Comparison of ENCODE assay signal across 22 cellular contexts in the genomic region with DNA sequence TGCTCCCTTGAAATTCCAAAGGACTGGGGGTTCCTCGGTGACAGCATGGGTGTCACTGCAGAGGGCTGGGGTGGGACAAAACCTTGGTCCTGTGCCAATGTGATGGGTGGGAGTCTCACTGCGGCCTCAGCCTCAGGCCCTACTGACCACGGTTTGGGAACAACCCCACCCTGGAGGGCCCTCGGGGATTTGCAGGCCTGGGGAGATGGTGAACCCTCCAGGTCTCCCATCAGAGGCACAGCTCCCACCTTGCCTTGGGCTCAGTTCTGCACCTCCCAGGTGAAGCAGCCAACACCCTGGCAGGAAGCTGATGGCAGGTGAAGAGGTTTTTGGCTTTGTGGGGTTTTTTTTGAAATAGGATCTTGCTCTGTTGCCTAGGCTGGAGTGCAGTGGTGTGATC.
DNase-seq lines count a peak whose midpoint lies in the region; ATAC-seq and TF ChIP-seq lines count a peak whose summit lies in the region.
"Had no signal": no experiment of that assay in that cellular context is flagged by ENCODE, and none has a peak within 500 bp of the region (broad histone marks: within the 10 kb centered on the region; RNA-seq: fewer than 3 reads in every experiment).

No MANE protein-coding gene starts in this region.

- H3K27me3 ChIP-seq in aorta (ENCODE audit: control insufficient read depth in 1 of 2, insufficient read depth in 2 of 2, low read length in 1 of 2) = no peaks in the 10 kb centered on the region
- H3K27me3 ChIP-seq: BE2C; BLaER1 treated with 17β-estradiol and CSF1 and Interleukin-3, amounts not matched to agents 10 nM and 100 nM had no signal

- peak; percentile 62 for DNase-seq in cardiac septum (ENCODE audit: low spot score)
- DNase-seq in Right ventricle myocardium inferior (ENCODE audit: missing footprints) = no peak
- peak; percentile 54 for DNase-seq in chondrocyte (ENCODE audit: low spot score)
- no peak for DNase-seq in neural crest cell (ENCODE audit: low read depth, low spot score)
- peak; percentile 21 to 54 for DNase-seq in aorta
- no peak for DNase-seq in activated T-helper 1 cell treated with anti-CD3 and anti-CD28 coated beads, Interleukin-12 subunit alpha, Interleukin-12 subunit beta, Interleukin-2, Interleukin-4 antibody, amounts not matched to agents 30 ng/mL and 10 ng/mL and 1 ng/mL, durations not matched to agents 14 hours and 24 hours and 36 hours (ENCODE audit: low spot score)
- DNase-seq: 8988T; ACHN; AML-193; BE2C; Calu3; CD4-positive, alpha-beta memory T cell; COR-L47; DMS53; DMS79 treated with DMSO at 0.1 percent for 48 hours; GF-D8; GOT3; HFFc6 had no signal

- H3K27ac ChIP-seq in aorta (ENCODE audit: low read depth in 1 of 2, low read length in 2 of 2) = no peak overlapping the region
- H3K27ac ChIP-seq: A549; BLaER1 treated with 17β-estradiol and CSF1 and Interleukin-3, amounts not matched to agents 10 nM and 100 nM had no signal

- no peaks in the 10 kb centered on the region for H3K4me1 ChIP-seq in aorta (ENCODE audit: control insufficient read depth in 1 of 2, insufficient read depth in 2 of 2, low read length in 2 of 2)
- H3K4me1 ChIP-seq: A549, BE2C, HAP-1 had no signal

- no peaks in the 10 kb centered on the region for H3K9me3 Mint-ChIP-seq in chondrocyte (ENCODE audit: low read depth)
- H3K9me3 Mint-ChIP-seq in neural crest cell = no peaks in the 10 kb centered on the region
- no peaks in the 10 kb centered on the region for H3K9me3 Mint-ChIP-seq in activated T-helper 1 cell treated with anti-CD3 and anti-CD28 coated beads, Interleukin-12 subunit alpha, Interleukin-12 subunit beta, Interleukin-2, Interleukin-4 antibody, amounts not matched to agents 30 ng/mL and 10 ng/mL and 1 ng/mL, durations not matched to agents 14 hours and 24 hours and 36 hours
- H3K9me3 Mint-ChIP-seq: CD4-positive, alpha-beta memory T cell; HFFc6 had no signal

- H3K4me1 Mint-ChIP-seq in chondrocyte (ENCODE audit: low read depth) (no peaks in the 10 kb centered on the region), neural crest cell (peaks cover 4% of the 10 kb centered on the region)
- no peaks in the 10 kb centered on the region for H3K4me1 Mint-ChIP-seq in activated T-helper 1 cell treated with anti-CD3 and anti-CD28 coated beads, Interleukin-12 subunit alpha, Interleukin-12 subunit beta, Interleukin-2, Interleukin-4 antibody, amounts not matched to agents 30 ng/mL and 10 ng/mL and 1 ng/mL, durations not matched to agents 14 hours and 24 hours and 36 hours (ENCODE audit: low read depth)
- H3K4me1 Mint-ChIP-seq: CD4-positive, alpha-beta memory T cell had no signal

- no peaks in the 10 kb centered on the region for H3K9me3 ChIP-seq in aorta (ENCODE audit: control insufficient read depth, low read length)
- H3K9me3 ChIP-seq: A549; BE2C; BLaER1 treated with 17β-estradiol and CSF1 and Interleukin-3, amounts not matched to agents 10 nM and 100 nM; HAP-1 had no signal

- H3K4me3 ChIP-seq in aorta (ENCODE audit: low read length in 2 of 2) = no peak overlapping the region
- H3K4me3 ChIP-seq: A549; BLaER1 treated with 17β-estradiol and CSF1 and Interleukin-3, amounts not matched to agents 10 nM and 100 nM; HAP-1 had no signal

- no peak for TF ChIP-seq CTCF in chondrocyte (IDR thresholded peaks at IDR 0.05)
- TF ChIP-seq CTCF in neural crest cell (conservative IDR thresholded peaks at IDR 0.05) = no peak

- no peaks in the 10 kb centered on the region for H3K36me3 ChIP-seq in aorta (ENCODE audit: control insufficient read depth in 1 of 2, insufficient read depth in 2 of 2, low read length in 1 of 2)
- H3K36me3 ChIP-seq: BE2C; BLaER1 treated with 17β-estradiol and CSF1 and Interleukin-3, amounts not matched to agents 10 nM and 100 nM; HAP-1 had no signal

- H3K36me3 Mint-ChIP-seq in chondrocyte (ENCODE audit: low read depth) (no peaks in the 10 kb centered on the region), neural crest cell (ENCODE audit: low read depth) (no peaks in the 10 kb centered on the region)
- H3K36me3 Mint-ChIP-seq in activated T-helper 1 cell treated with anti-CD3 and anti-CD28 coated beads, Interleukin-12 subunit alpha, Interleukin-12 subunit beta, Interleukin-2, Interleukin-4 antibody, amounts not matched to agents 30 ng/mL and 10 ng/mL and 1 ng/mL, durations not matched to agents 14 hours and 24 hours and 36 hours (ENCODE audit: low read depth) = no peaks in the 10 kb centered on the region
- H3K36me3 Mint-ChIP-seq: CD4-positive, alpha-beta memory T cell had no signal

- intact Hi-C loops in cardiac septum (cut with DNase I) = no loop called here
- intact Hi-C loops in Right ventricle myocardium inferior (cut with DNase I) = no loop called here
- intact Hi-C loops in aorta (cut with DNase I) = no loop called here
- intact Hi-C loops in activated T-helper 1 cell treated with anti-CD3 and anti-CD28 coated beads, Interleukin-12 subunit alpha, Interleukin-12 subunit beta, Interleukin-2, Interleukin-4 antibody, amounts not matched to agents 30 ng/mL and 10 ng/mL and 1 ng/mL, durations not matched to agents 14 hours and 24 hours and 36 hours (cut with micrococcal nuclease) = no loop called here

- H3K27ac Mint-ChIP-seq in chondrocyte (ENCODE audit: unreplicated experiment) (no peak overlapping the region), neural crest cell (ENCODE audit: unreplicated experiment) (peak overlapping the region; percentile 27)
- no peak overlapping the region for H3K27ac Mint-ChIP-seq in activated T-helper 1 cell treated with anti-CD3 and anti-CD28 coated beads, Interleukin-12 subunit alpha, Interleukin-12 subunit beta, Interleukin-2, Interleukin-4 antibody, amounts not matched to agents 30 ng/mL and 10 ng/mL and 1 ng/mL, durations not matched to agents 14 hours and 24 hours and 36 hours
- H3K27ac Mint-ChIP-seq: CD4-positive, alpha-beta memory T cell; HFFc6 had no signal

- 78 to 94% methylated on average over 4 of the region's 4 CpGs for WGBS in aorta, 2 donors

- H3K4me3 Mint-ChIP-seq in chondrocyte (ENCODE audit: unreplicated experiment) (no peak overlapping the region), neural crest cell (no peak overlapping the region)
- no peak overlapping the region for H3K4me3 Mint-ChIP-seq in activated T-helper 1 cell treated with anti-CD3 and anti-CD28 coated beads, Interleukin-12 subunit alpha, Interleukin-12 subunit beta, Interleukin-2, Interleukin-4 antibody, amounts not matched to agents 30 ng/mL and 10 ng/mL and 1 ng/mL, durations not matched to agents 14 hours and 24 hours and 36 hours
- H3K4me3 Mint-ChIP-seq: CD4-positive, alpha-beta memory T cell; HFFc6 had no signal

- peaks cover 15% of the 10 kb centered on the region for H3K27me3 Mint-ChIP-seq in chondrocyte (ENCODE audit: low read depth)
- no peaks in the 10 kb centered on the region for H3K27me3 Mint-ChIP-seq in neural crest cell (ENCODE audit: low read depth)
- H3K27me3 Mint-ChIP-seq in activated T-helper 1 cell treated with anti-CD3 and anti-CD28 coated beads, Interleukin-12 subunit alpha, Interleukin-12 subunit beta, Interleukin-2, Interleukin-4 antibody, amounts not matched to agents 30 ng/mL and 10 ng/mL and 1 ng/mL, durations not matched to agents 14 hours and 24 hours and 36 hours (ENCODE audit: insufficient read depth) = peaks cover 11% of the 10 kb centered on the region

- no peak for ATAC-seq in Right ventricle myocardium inferior
- no peak for ATAC-seq in aorta (ENCODE audit: low FRiP score)
- ATAC-seq in HG03342 (IDR thresholded peaks at IDR 0.05; ENCODE audit: unreplicated experiment) = no peak
- ATAC-seq: A549 had no signal

Comparison
In these comparisons a context has a peak if more than half of its experiments do, and no peak if none do; other contexts are left out.
1. DNase-seq: peak in cardiac septum (single experiment), chondrocyte (single experiment) and aorta (2 of 2); none in Right ventricle myocardium inferior (single experiment), neural crest cell (single experiment) and activated T-helper 1 cell treated with anti-CD3 and anti-CD28 coated beads, Interleukin-12 subunit alpha, Interleukin-12 subunit beta, Interleukin-2, Interleukin-4 antibody, amounts not matched to agents 30 ng/mL and 10 ng/mL and 1 ng/mL, durations not matched to agents 14 hours and 24 hours and 36 hours (single experiment).